24 cellular contexts compared by ENCODE assay signal in the genomic region with DNA sequence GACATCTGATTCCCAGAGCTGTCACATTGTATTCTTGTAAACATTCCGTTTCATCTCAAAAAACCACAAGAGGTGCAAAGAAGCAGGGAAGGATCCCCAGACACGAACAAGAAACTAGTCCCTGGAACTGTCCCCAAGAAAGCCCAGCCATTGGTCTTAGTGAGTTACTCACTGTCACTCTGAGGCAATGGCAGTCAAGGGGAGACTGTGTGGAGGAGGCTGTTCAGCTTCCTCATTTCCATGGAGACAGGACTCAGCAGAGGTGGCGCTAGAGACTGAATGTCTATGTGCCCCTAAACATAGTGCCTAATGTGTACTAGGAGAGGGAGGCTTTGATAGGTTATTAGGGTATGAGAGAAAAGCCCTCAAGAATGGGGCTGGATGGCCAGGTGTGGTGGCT. TPM values are rescaled to one million over a fixed set of nuclear protein-coding genes. Genes with fewer than 3 reads are reported as not detected.
DNase-seq lines count a peak whose midpoint lies in the region; ATAC-seq and TF ChIP-seq lines count a peak whose summit lies in the region.
"Had no signal": no experiment of that assay in that cellular context is flagged by ENCODE, and none has a peak within 500 bp of the region (broad histone marks: within the 10 kb centered on the region; RNA-seq: fewer than 3 reads in every experiment).

No MANE protein-coding gene starts in this region.

- H3K27me3 Mint-ChIP-seq in WTC11 (ENCODE audit: low read depth) = peaks cover 96% of the 10 kb centered on the region

- TF ChIP-seq POLR2A in HCT116 (IDR thresholded peaks at IDR 0.05; ENCODE audit: borderline replicate concordance, extremely low read depth, insufficient read depth, insufficient read length) = no peak
- TF ChIP-seq POLR2A in erythroblast (IDR thresholded peaks at IDR 0.05; ENCODE audit: low read length) = no peak

- TF ChIP-seq RAD21 in HCT116 (IDR thresholded peaks at IDR 0.05; ENCODE audit: low read depth) = no peak

- intact Hi-C loops in HCT116 (cut with micrococcal nuclease) = no loop called here

- H3K79me2 ChIP-seq in HCT116 (ENCODE audit: insufficient read depth, low read length) = no peaks in the 10 kb centered on the region

- no peaks in the 10 kb centered on the region for H3K4me1 ChIP-seq in HCT116 (ENCODE audit: control insufficient read depth in 1 of 2, insufficient read depth in 2 of 2, low read length in 2 of 2)
- H3K4me1 ChIP-seq: sigmoid colon, testis had no signal

- no peaks in the 10 kb centered on the region for H3K9me2 ChIP-seq in HCT116 (ENCODE audit: insufficient read depth)

- no peaks in the 10 kb centered on the region for H3K36me3 Mint-ChIP-seq in WTC11
- H3K36me3 Mint-ChIP-seq: CD14-positive monocyte; naive thymus-derived CD8-positive, alpha-beta T cell had no signal

- H3K4me3 Mint-ChIP-seq in WTC11 = no peak overlapping the region
- H3K4me3 Mint-ChIP-seq: activated CD4-positive, alpha-beta T cell treated with anti-CD3 and anti-CD28 coated beads, Interleukin-2, amount 10 ng/mL, durations not matched to agents 24 days and 14 days; endodermal cell; naive thymus-derived CD8-positive, alpha-beta T cell had no signal

- H3K27me3 ChIP-seq in HCT116 (ENCODE audit: insufficient read depth, low read length) = 0 out of 2 replicates have a peak, but pooled peaks cover 5% of the 10 kb centered on the region
- H3K27me3 ChIP-seq: ovary, testis had no signal

- H3K9ac ChIP-seq in HCT116 (ENCODE audit: low read length) = no peak overlapping the region

- H4K20me1 ChIP-seq in HCT116 (ENCODE audit: insufficient read depth) = no peaks in the 10 kb centered on the region

- no peak overlapping the region for H2AFZ ChIP-seq in HCT116 (ENCODE audit: low read depth, low read length, poor library complexity, severe bottlenecking)

- no peaks in the 10 kb centered on the region for H3K9me3 Mint-ChIP-seq in WTC11
- H3K9me3 Mint-ChIP-seq: activated CD4-positive, alpha-beta T cell treated with anti-CD3 and anti-CD28 coated beads, Interleukin-2, amount 10 ng/mL, durations not matched to agents 24 days and 14 days; endodermal cell; naive thymus-derived CD8-positive, alpha-beta T cell had no signal

- H3K4me2 ChIP-seq in HCT116 (ENCODE audit: low read length) = no peak overlapping the region

- TF ChIP-seq CTCF in HCT116 (IDR thresholded peaks at IDR 0.05 in 2 of 3, conservative IDR thresholded peaks at IDR 0.05 in 1 of 3; ENCODE audit: borderline replicate concordance in 1 of 3, insufficient read depth in 1 of 3, low read depth in 2 of 3, low read length in 2 of 3) (no peak), WTC11 (IDR thresholded peaks at IDR 0.05) (no peak)

- RAD21 ChIA-PET in HCT116 (lab: Charles Lee; ENCODE audit: low non-redundant PET in 1 of 2, low total read pairs in 2 of 2, uncharacterized antibody in 2 of 2, unreplicated experiment in 2 of 2) = no interaction called here

- no TSS peak for BruUV-seq in HCT116 (replicated peaks; lab: Mats Ljungman, UMichigan)

- POLR2A ChIA-PET in HCT116 (lab: Charles Lee) = no interaction called here
- POLR2A ChIA-PET in WTC11 (lab: Charles Lee) = no interaction called here

- H3K27ac Mint-ChIP-seq in WTC11 = no peak overlapping the region
- H3K27ac Mint-ChIP-seq: activated CD4-positive, alpha-beta T cell treated with anti-CD3 and anti-CD28 coated beads, Interleukin-2, amount 10 ng/mL, durations not matched to agents 24 days and 14 days; endodermal cell had no signal

- no peaks in the 10 kb centered on the region for H3K4me1 Mint-ChIP-seq in WTC11
- H3K4me1 Mint-ChIP-seq: CD14-positive monocyte, endodermal cell had no signal

- H3K9me3 ChIP-seq in HCT116 (ENCODE audit: control insufficient read depth in 1 of 2, insufficient read depth in 1 of 2, low read depth in 1 of 2, low read length in 2 of 2) = no peaks in the 10 kb centered on the region
- H3K9me3 ChIP-seq: ovary, sigmoid colon, testis had no signal

- no peak overlapping the region for H3K4me3 ChIP-seq in HCT116 (replicated peaks in 1 of 2; ENCODE audit: low read depth in 1 of 2, low read length in 2 of 2)
- H3K4me3 ChIP-seq: ovary, sigmoid colon, testis had no signal

- H3K36me3 ChIP-seq in HCT116 (ENCODE audit: control insufficient read depth in 1 of 2, insufficient read depth in 2 of 2, low read length in 2 of 2) = no peaks in the 10 kb centered on the region
- H3K36me3 ChIP-seq: brain microvascular endothelial cell, ovary, sigmoid colon had no signal

- CTCF ChIA-PET in HCT116 (lab: Charles Lee) = no interaction called here
- CTCF ChIA-PET in WTC11 (lab: Charles Lee) = interaction anchor here (0.6 kb wide), 1 partner anchor 106 kb away, joined by 5 read pairs; no protein-coding TSS in a partner anchor

- ATAC-seq in HCT116 (peak; percentile 40; the same call in 1 of the 2 replicates), WTC11 (peak; percentile 66), GM19023 (IDR thresholded peaks at IDR 0.05; ENCODE audit: unreplicated experiment) (no peak)
- ATAC-seq: left cardiac atrium had no signal

- H3K27ac ChIP-seq in HCT116 (ENCODE audit: low read depth, low read length) = no peak overlapping the region
- H3K27ac ChIP-seq: brain microvascular endothelial cell, ovary, sigmoid colon, testis had no signal

- DNase-seq in AML-193 (lab: John Stamatoyannopoulos, UW) = peak; percentile 50 to 53
- no peak for DNase-seq in HCT116 (ENCODE audit: low read depth, low spot score)
- DNase-seq in NOMO-1 treated with DMSO at 0.1 percent for 48 hours (lab: John Stamatoyannopoulos, UW; ENCODE audit: unreplicated experiment) = peak; percentile 43
- no peak for DNase-seq in WTC11 (ENCODE audit: low spot score)
- no peak for DNase-seq in erythroblast (lab: John Stamatoyannopoulos, UW)
- DNase-seq in pons (ENCODE audit: low spot score) = no peak
- DNase-seq: activated CD4-positive, alpha-beta T cell treated with anti-CD3 and anti-CD28 coated beads, Interleukin-2, amount 10 ng/mL, durations not matched to agents 24 days and 14 days; activated effector memory CD4-positive, alpha-beta T cell treated with anti-CD3 and anti-CD28 coated beads, Interleukin-2, amount 50 U/mL, for 16 hours; brain microvascular endothelial cell; DMS 273 treated with DMSO at 0.1 percent for 48 hours; endodermal cell; glutamatergic neuron; H7; left cardiac atrium; mesenchymal stem cell; naive thymus-derived CD8-positive, alpha-beta T cell; NCI-H1694 treated with DMSO at 0.1 percent for 48 hours; NCI-H446; ovary; sigmoid colon; testis had no signal

TF ChIP-seq in HCT116, 20 proteins besides CTCF, POLR2A, EP300 and RAD21 (continues in another document):
- no peak for TF ChIP-seq SRF (IDR thresholded peaks at IDR 0.05; ENCODE audit: low read depth)
- no peak for TF ChIP-seq JUND (IDR thresholded peaks at IDR 0.05)
- TF ChIP-seq, protein P1, sequence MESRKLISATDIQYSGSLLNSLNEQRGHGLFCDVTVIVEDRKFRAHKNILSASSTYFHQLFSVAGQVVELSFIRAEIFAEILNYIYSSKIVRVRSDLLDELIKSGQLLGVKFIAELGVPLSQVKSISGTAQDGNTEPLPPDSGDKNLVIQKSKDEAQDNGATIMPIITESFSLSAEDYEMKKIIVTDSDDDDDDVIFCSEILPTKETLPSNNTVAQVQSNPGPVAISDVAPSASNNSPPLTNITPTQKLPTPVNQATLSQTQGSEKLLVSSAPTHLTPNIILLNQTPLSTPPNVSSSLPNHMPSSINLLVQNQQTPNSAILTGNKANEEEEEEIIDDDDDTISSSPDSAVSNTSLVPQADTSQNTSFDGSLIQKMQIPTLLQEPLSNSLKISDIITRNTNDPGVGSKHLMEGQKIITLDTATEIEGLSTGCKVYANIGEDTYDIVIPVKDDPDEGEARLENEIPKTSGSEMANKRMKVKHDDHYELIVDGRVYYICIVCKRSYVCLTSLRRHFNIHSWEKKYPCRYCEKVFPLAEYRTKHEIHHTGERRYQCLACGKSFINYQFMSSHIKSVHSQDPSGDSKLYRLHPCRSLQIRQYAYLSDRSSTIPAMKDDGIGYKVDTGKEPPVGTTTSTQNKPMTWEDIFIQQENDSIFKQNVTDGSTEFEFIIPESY (IDR thresholded peaks at IDR 0.05; ENCODE audit: extremely low read depth, insufficient replicate concordance, low read length) = no peak
- TF ChIP-seq POLR2AphosphoS5 (IDR thresholded peaks at IDR 0.05; ENCODE audit: low read depth, low read length) = no peak
- no peak for TF ChIP-seq FOSL1 (IDR thresholded peaks at IDR 0.05; ENCODE audit: low read depth)
- TF ChIP-seq SIN3A (IDR thresholded peaks at IDR 0.05; ENCODE audit: low read depth) = no peak

TF ChIP-seq in WTC11, 78 proteins besides CTCF, POLR2A, EP300 and RAD21:
- TF ChIP-seq OVOL2 (CRISPR knock-in tag; IDR thresholded peaks at IDR 0.05; ENCODE audit: borderline replicate concordance) = no peak

RNA-seq across cellular contexts. Expression of a gene that starts 11.1 kb away (rescaled TPM):
- 12.4 TPM for total RNA-seq in HCT116 (2021; ENCODE audit: unreplicated experiment)
- 6.2 and 8.7 TPM in 2 replicates for polyA plus RNA-seq in HCT116 (2012)
- total RNA-seq in WTC11 (2021) = 0.64 to 0.81 TPM (median 0.64 TPM) in 3 replicates
- polyA plus RNA-seq: naive thymus-derived CD8-positive, alpha-beta T cell had no signal

RNA-seq across cellular contexts. Expression of a gene that starts 33.0 kb away (rescaled TPM):
- total RNA-seq in HCT116 (2021; ENCODE audit: unreplicated experiment) = 10.2 TPM
- polyA plus RNA-seq in HCT116 (2012) = 20.2 and 22.8 TPM in 2 replicates
- 0.13 to 0.23 TPM in 2 of 3 replicates, not detected in the other for total RNA-seq in WTC11 (2021)
- total RNA-seq: H7; naive thymus-derived CD8-positive, alpha-beta T cell; sigmoid colon had no signal

RNA-seq across cellular contexts. Expression of a gene that starts 50.5 kb away (rescaled TPM):
- total RNA-seq in HCT116 (2021; ENCODE audit: unreplicated experiment) (1.5 TPM), WTC11 (2021) (not detected in 3 replicates)
- 3.2 and 3.3 TPM in 2 replicates for polyA plus RNA-seq in HCT116 (2012)
- total RNA-seq: activated CD4-positive, alpha-beta T cell treated with anti-CD3 and anti-CD28 coated beads, Interleukin-2, amount 10 ng/mL, durations not matched to agents 24 days and 14 days; endodermal cell; H7; left cardiac atrium; naive thymus-derived CD8-positive, alpha-beta T cell; ovary; sigmoid colon had no signal
- polyA plus RNA-seq: AG04450; CD14-positive monocyte; naive thymus-derived CD8-positive, alpha-beta T cell; ovary; sigmoid colon had no signal

RNA-seq across cellular contexts. Expression of a gene that starts 51.9 kb away (rescaled TPM):
- total RNA-seq in HCT116 (2021; ENCODE audit: unreplicated experiment) = 0.37 TPM
- polyA plus RNA-seq in HCT116 (2012) = 1.3 and 1.5 TPM in 2 replicates
- not detected in 3 replicates for total RNA-seq in WTC11 (2021)
- total RNA-seq: activated CD4-positive, alpha-beta T cell treated with anti-CD3 and anti-CD28 coated beads, Interleukin-2, amount 10 ng/mL, durations not matched to agents 24 days and 14 days; endodermal cell; H7; naive thymus-derived CD8-positive, alpha-beta T cell; sigmoid colon; testis had no signal
- polyA plus RNA-seq: CD14-positive monocyte; naive thymus-derived CD8-positive, alpha-beta T cell had no signal

Comparison
In these comparisons a context has a peak if more than half of its experiments do, and no peak if none do; other contexts are left out.
1. DNase-seq: peak in AML-193 (2 of 2) and NOMO-1 treated with DMSO at 0.1 percent for 48 hours (single experiment); none in HCT116 (single experiment), WTC11 (single experiment), erythroblast (0 of 2) and pons (single experiment).